In genomic region chr6:56850618-56851017, GRCh38 we compare ENCODE assay signal across 9 cellular contexts.
DNase-seq lines count a peak whose midpoint lies in the region; ATAC-seq and TF ChIP-seq lines count a peak whose summit lies in the region.
"Had no signal": no experiment of that assay in that cellular context is flagged by ENCODE, and none has a peak within 500 bp of the region (broad histone marks: within the 10 kb centered on the region; RNA-seq: fewer than 3 reads in every experiment).

No MANE protein-coding gene starts in this region.

- DNase-seq in Calu3, result no peak
- no peak for DNase-seq in WTC11 (ENCODE audit: low spot score)
- DNase-seq in heart right ventricle, result no peak
- DNase-seq in progenitor cell of endocrine pancreas (ENCODE audit: low spot score, unreplicated experiment), result no peak
- no peak for DNase-seq in CD1c-positive myeloid dendritic cell (ENCODE audit: extremely low spot score)
- no peak for DNase-seq in stimulated activated naive CD8-positive, alpha-beta T cell treated with anti-CD3 and anti-CD28 coated beads, Interleukin-15, amount 100 ng/mL, for 72 hours
- DNase-seq in activated CD8-positive, alpha-beta T cell treated with anti-CD3 and anti-CD28 coated beads, Interleukin-2, amount 10 ng/mL, durations not matched to agents 7 days and 5 days, result no peak
- no peak for DNase-seq in NCI-H1048 (lab: John Stamatoyannopoulos, UW)

- TF ChIP-seq CTCF in Calu3 (IDR thresholded peaks at IDR 0.05; ENCODE audit: unreplicated experiment) (no peak), WTC11 (IDR thresholded peaks at IDR 0.05) (no peak), heart right ventricle (IDR thresholded peaks at IDR 0.05) (no peak), progenitor cell of endocrine pancreas (IDR thresholded peaks at IDR 0.05; ENCODE audit: unreplicated experiment) (no peak)

- 44 to 65% methylated on average over 4 of the region's 4 CpGs for WGBS in heart right ventricle, 2 donors

- peaks cover 26% of the 10 kb centered on the region for H3K36me3 Mint-ChIP-seq in Calu3 (ENCODE audit: insufficient read depth, unreplicated experiment)
- peaks cover 4% of the 10 kb centered on the region; the same call in 1 of the 2 replicates for H3K36me3 Mint-ChIP-seq in WTC11
- H3K36me3 Mint-ChIP-seq in progenitor cell of endocrine pancreas (ENCODE audit: insufficient read depth), result peaks cover 7% of the 10 kb centered on the region
- H3K36me3 Mint-ChIP-seq in activated CD8-positive, alpha-beta T cell treated with anti-CD3 and anti-CD28 coated beads, Interleukin-2, amount 10 ng/mL, durations not matched to agents 7 days and 5 days (ENCODE audit: low read depth), result no peaks in the 10 kb centered on the region

- peak overlapping the region in 4 of 10 donors; percentile 41 to 81 (median 61) for H3K27ac ChIP-seq in heart right ventricle

- H3K9me3 ChIP-seq in heart right ventricle, result no peaks in the 10 kb centered on the region
- H3K9me3 ChIP-seq: HAP-1 had no signal

- H3K4me3 Mint-ChIP-seq in Calu3 (ENCODE audit: low read depth, unreplicated experiment), result peak overlapping the region; percentile 97
- peak overlapping the region; percentile 94 for H3K4me3 Mint-ChIP-seq in WTC11
- peak overlapping the region; percentile 86 for H3K4me3 Mint-ChIP-seq in progenitor cell of endocrine pancreas (ENCODE audit: low read depth)
- H3K4me3 Mint-ChIP-seq in stimulated activated naive CD8-positive, alpha-beta T cell treated with anti-CD3 and anti-CD28 coated beads, Interleukin-15, amount 100 ng/mL, for 72 hours, result peak overlapping the region in 1 of 2 donors; percentile 77
- no peak overlapping the region for H3K4me3 Mint-ChIP-seq in activated CD8-positive, alpha-beta T cell treated with anti-CD3 and anti-CD28 coated beads, Interleukin-2, amount 10 ng/mL, durations not matched to agents 7 days and 5 days

- H3K4me3 ChIP-seq in heart right ventricle, result peak overlapping the region in 9 of 10 donors; percentile 30 to 60 (median 55)
- H3K4me3 ChIP-seq: HAP-1 had no signal

- ATAC-seq in WTC11 (no peak), heart right ventricle (peak in 2 of 8 donors; percentile 5 to 15)
- no peak for ATAC-seq in stimulated activated naive CD8-positive, alpha-beta T cell treated with anti-CD3 and anti-CD28 coated beads, Interleukin-15, amount 100 ng/mL, for 72 hours
- no peak for ATAC-seq in activated CD8-positive, alpha-beta T cell treated with anti-CD3 and anti-CD28 coated beads, Interleukin-2, amount 10 ng/mL, durations not matched to agents 7 days and 5 days

- peaks cover 51% of the 10 kb centered on the region for H3K4me1 Mint-ChIP-seq in Calu3 (ENCODE audit: low read depth, unreplicated experiment)
- peaks cover 59% of the 10 kb centered on the region for H3K4me1 Mint-ChIP-seq in WTC11
- H3K4me1 Mint-ChIP-seq in progenitor cell of endocrine pancreas (ENCODE audit: low read depth), result peaks cover 47% of the 10 kb centered on the region
- peaks cover 24% of the 10 kb centered on the region for H3K4me1 Mint-ChIP-seq in stimulated activated naive CD8-positive, alpha-beta T cell treated with anti-CD3 and anti-CD28 coated beads, Interleukin-15, amount 100 ng/mL, for 72 hours
- peaks cover 19% of the 10 kb centered on the region for H3K4me1 Mint-ChIP-seq in activated CD8-positive, alpha-beta T cell treated with anti-CD3 and anti-CD28 coated beads, Interleukin-2, amount 10 ng/mL, durations not matched to agents 7 days and 5 days (ENCODE audit: low read depth)

- H3K4me1 ChIP-seq in heart right ventricle, result peaks cover 0 to 35% (median 19%) of the 10 kb centered on the region in 9 donors

- CTCF ChIA-PET in Calu3 (lab: Charles Lee), result interaction anchor here (0.9 to 2.9 kb wide), 10 partner anchors 10 to 213 kb away, joined by 3 to 16 read pairs (median 5); partner anchors contain the start of gene BEND6
- CTCF ChIA-PET in WTC11 (lab: Charles Lee), result interaction anchor here (0.6 to 4.2 kb wide), 28 partner anchors 7 to 258 kb away, joined by 3 to 66 read pairs (median 6); no protein-coding TSS in a partner anchor
- CTCF ChIA-PET in activated CD8-positive, alpha-beta T cell treated with anti-CD3 and anti-CD28 coated beads, Interleukin-2, amount 10 ng/mL, durations not matched to agents 7 days and 5 days (lab: Charles Lee), result interaction anchor here (1.0 to 2.5 kb wide), 6 partner anchors 10 to 256 kb away, joined by 3 to 18 read pairs (median 14); no protein-coding TSS in a partner anchor

- H3K9me3 Mint-ChIP-seq in Calu3 (ENCODE audit: low read depth, unreplicated experiment) (no peaks in the 10 kb centered on the region), WTC11 (no peaks in the 10 kb centered on the region), progenitor cell of endocrine pancreas (ENCODE audit: low read depth) (no peaks in the 10 kb centered on the region)
- no peaks in the 10 kb centered on the region for H3K9me3 Mint-ChIP-seq in stimulated activated naive CD8-positive, alpha-beta T cell treated with anti-CD3 and anti-CD28 coated beads, Interleukin-15, amount 100 ng/mL, for 72 hours
- no peaks in the 10 kb centered on the region for H3K9me3 Mint-ChIP-seq in activated CD8-positive, alpha-beta T cell treated with anti-CD3 and anti-CD28 coated beads, Interleukin-2, amount 10 ng/mL, durations not matched to agents 7 days and 5 days (ENCODE audit: insufficient read depth)

- H3K27me3 Mint-ChIP-seq in Calu3 (ENCODE audit: unreplicated experiment), result no peaks in the 10 kb centered on the region
- no peaks in the 10 kb centered on the region; the same call in 1 of the 2 replicates for H3K27me3 Mint-ChIP-seq in WTC11 (ENCODE audit: low read depth)
- H3K27me3 Mint-ChIP-seq in progenitor cell of endocrine pancreas, result no peaks in the 10 kb centered on the region
- peaks cover 66% of the 10 kb centered on the region for H3K27me3 Mint-ChIP-seq in stimulated activated naive CD8-positive, alpha-beta T cell treated with anti-CD3 and anti-CD28 coated beads, Interleukin-15, amount 100 ng/mL, for 72 hours
- H3K27me3 Mint-ChIP-seq in activated CD8-positive, alpha-beta T cell treated with anti-CD3 and anti-CD28 coated beads, Interleukin-2, amount 10 ng/mL, durations not matched to agents 7 days and 5 days (ENCODE audit: low read depth), result peaks cover 46% of the 10 kb centered on the region

- intact Hi-C loops in Calu3 (cut with micrococcal nuclease; ENCODE audit: unreplicated experiment), result loop anchor here (2.0 kb wide), 1 partner anchor 142 kb away; no protein-coding TSS in a partner anchor
- intact Hi-C loops in heart right ventricle (cut with DNase I), result loop anchor here (2.0 to 10.0 kb wide), 10 partner anchors 83 to 496 kb away; partner anchors contain the start of gene DST (in 1 of the 10)

- H3K27ac Mint-ChIP-seq in Calu3 (ENCODE audit: unreplicated experiment) (peak overlapping the region; percentile 91), WTC11 (peak overlapping the region; percentile 11), progenitor cell of endocrine pancreas (peak overlapping the region; percentile 42)
- no peak overlapping the region for H3K27ac Mint-ChIP-seq in stimulated activated naive CD8-positive, alpha-beta T cell treated with anti-CD3 and anti-CD28 coated beads, Interleukin-15, amount 100 ng/mL, for 72 hours
- H3K27ac Mint-ChIP-seq in activated CD8-positive, alpha-beta T cell treated with anti-CD3 and anti-CD28 coated beads, Interleukin-2, amount 10 ng/mL, durations not matched to agents 7 days and 5 days, result no peak overlapping the region

- POLR2A ChIA-PET in WTC11 (lab: Charles Lee), result no interaction called here
- POLR2A ChIA-PET in activated CD8-positive, alpha-beta T cell treated with anti-CD3 and anti-CD28 coated beads, Interleukin-2, amount 10 ng/mL, durations not matched to agents 7 days and 5 days (lab: Charles Lee), result no interaction called here

- BruUV-seq in Calu3 (replicated peaks; lab: Mats Ljungman, UMichigan), result no TSS peak

- no peaks in the 10 kb centered on the region for H3K36me3 ChIP-seq in heart right ventricle
- H3K36me3 ChIP-seq: HAP-1 had no signal

- H3K27me3 ChIP-seq in heart right ventricle, result no peaks in the 10 kb centered on the region

TF ChIP-seq in WTC11, 78 proteins besides CTCF, POLR2A, EP300 and RAD21:
- no peak for TF ChIP-seq ESRRA (CRISPR knock-in tag; IDR thresholded peaks at IDR 0.05; ENCODE audit: borderline replicate concordance)
- no peak for TF ChIP-seq AR (CRISPR knock-in tag; IDR thresholded peaks at IDR 0.05)
- no peak for TF ChIP-seq FOXK1 (CRISPR knock-in tag; IDR thresholded peaks at IDR 0.05)
- TF ChIP-seq TCF7 (CRISPR knock-in tag; IDR thresholded peaks at IDR 0.05; ENCODE audit: low read depth), result no peak
- no peak for TF ChIP-seq ELF4 (CRISPR knock-in tag; IDR thresholded peaks at IDR 0.05; ENCODE audit: low read depth)
- no peak for TF ChIP-seq ETV6 (CRISPR knock-in tag; IDR thresholded peaks at IDR 0.05)
- no peak for TF ChIP-seq ZMAT4 (CRISPR knock-in tag; IDR thresholded peaks at IDR 0.05)
- TF ChIP-seq NR3C1 (CRISPR knock-in tag; conservative IDR thresholded peaks at IDR 0.05; ENCODE audit: low read depth), result no peak

Comparison
In these comparisons a context has a peak if more than half of its experiments do, and no peak if none do; other contexts are left out.
1. H3K27ac Mint-ChIP-seq: peak in Calu3 (single experiment), WTC11 (single experiment) and progenitor cell of endocrine pancreas (single experiment); none in stimulated activated naive CD8-positive, alpha-beta T cell treated with anti-CD3 and anti-CD28 coated beads, Interleukin-15, amount 100 ng/mL, for 72 hours (0 of 2) and activated CD8-positive, alpha-beta T cell treated with anti-CD3 and anti-CD28 coated beads, Interleukin-2, amount 10 ng/mL, durations not matched to agents 7 days and 5 days (single experiment).